Comparison of ENCODE assay signal across 25 cellular contexts in the genomic region with DNA sequence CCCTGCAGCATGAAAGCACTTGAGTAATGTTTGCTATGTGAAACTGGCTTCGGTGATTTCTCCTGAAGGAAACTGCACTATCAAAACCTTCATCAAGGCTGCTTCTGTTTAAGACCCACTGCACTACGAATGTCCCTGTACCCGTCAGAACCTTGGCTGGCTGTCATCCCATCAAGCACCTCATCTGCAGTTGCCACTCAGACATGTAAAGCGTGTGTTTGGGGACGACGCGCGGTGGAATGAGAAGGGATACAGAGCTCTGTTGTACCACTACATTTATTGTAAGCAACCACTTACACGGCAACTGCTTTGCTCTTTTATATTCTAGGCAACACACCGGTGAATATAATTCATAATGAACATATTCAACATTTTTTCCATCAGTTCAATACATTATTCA.
DNase-seq lines count a peak whose midpoint lies in the region; ATAC-seq lines count a peak whose summit lies in the region.
"Had no signal": no experiment of that assay in that cellular context is flagged by ENCODE, and none has a peak within 500 bp of the region (broad histone marks: within the 10 kb centered on the region; RNA-seq: fewer than 3 reads in every experiment).

No MANE protein-coding gene starts in this region.

- H3K4me3 Mint-ChIP-seq in activated CD8-positive, alpha-beta T cell treated with anti-CD3 and anti-CD28 coated beads, Interleukin-2, amount 10 ng/mL, durations not matched to agents 7 days and 5 days, result no peak overlapping the region
- H3K4me3 Mint-ChIP-seq: activated CD8-positive, alpha-beta T cell treated with anti-CD3 and anti-CD28 coated beads for 36 hours; activated naive CD8-positive, alpha-beta T cell treated with anti-CD3 and anti-CD28 coated beads for 36 hours; natural killer cell; T-cell had no signal

- no peaks in the 10 kb centered on the region for H3K9me3 Mint-ChIP-seq in activated CD8-positive, alpha-beta T cell treated with anti-CD3 and anti-CD28 coated beads, Interleukin-2, amount 10 ng/mL, durations not matched to agents 7 days and 5 days (ENCODE audit: insufficient read depth)
- H3K9me3 Mint-ChIP-seq: activated CD8-positive, alpha-beta T cell treated with anti-CD3 and anti-CD28 coated beads for 36 hours; activated naive CD8-positive, alpha-beta T cell treated with anti-CD3 and anti-CD28 coated beads for 36 hours; natural killer cell; T-cell had no signal

- H3K27me3 Mint-ChIP-seq in activated CD8-positive, alpha-beta T cell treated with anti-CD3 and anti-CD28 coated beads, Interleukin-2, amount 10 ng/mL, durations not matched to agents 7 days and 5 days (ENCODE audit: low read depth), result no peaks in the 10 kb centered on the region
- H3K27me3 Mint-ChIP-seq: activated CD8-positive, alpha-beta T cell treated with anti-CD3 and anti-CD28 coated beads for 36 hours; activated naive CD8-positive, alpha-beta T cell treated with anti-CD3 and anti-CD28 coated beads for 36 hours; T-cell had no signal

- peak overlapping the region; percentile 0 for H3K4me3 ChIP-seq in endocrine pancreas (ENCODE audit: control insufficient read depth, insufficient read depth, low read length)
- H3K4me3 ChIP-seq: ascending aorta, spleen, upper lobe of left lung had no signal

- POLR2A ChIA-PET in activated CD8-positive, alpha-beta T cell treated with anti-CD3 and anti-CD28 coated beads, Interleukin-2, amount 10 ng/mL, durations not matched to agents 7 days and 5 days (lab: Charles Lee), result no interaction called here

- no peaks in the 10 kb centered on the region for H3K36me3 ChIP-seq in endocrine pancreas (ENCODE audit: control insufficient read depth, insufficient read depth, low read length)
- H3K36me3 ChIP-seq: ascending aorta, spleen, upper lobe of left lung had no signal

- H3K36me3 Mint-ChIP-seq in activated CD8-positive, alpha-beta T cell treated with anti-CD3 and anti-CD28 coated beads, Interleukin-2, amount 10 ng/mL, durations not matched to agents 7 days and 5 days (ENCODE audit: low read depth), result no peaks in the 10 kb centered on the region
- H3K36me3 Mint-ChIP-seq: activated naive CD8-positive, alpha-beta T cell treated with anti-CD3 and anti-CD28 coated beads for 36 hours; natural killer cell had no signal

- H3K9ac ChIP-seq in endocrine pancreas (ENCODE audit: control insufficient read depth, insufficient read depth, low read length), result no peak overlapping the region

- no peak for ATAC-seq in HG03571 (IDR thresholded peaks at IDR 0.05; ENCODE audit: unreplicated experiment)
- ATAC-seq in activated CD8-positive, alpha-beta T cell treated with anti-CD3 and anti-CD28 coated beads, Interleukin-2, amount 10 ng/mL, durations not matched to agents 7 days and 5 days, result no peak
- ATAC-seq: activated CD8-positive, alpha-beta T cell treated with anti-CD3 and anti-CD28 coated beads for 36 hours; natural killer cell; T-cell had no signal

- no peaks in the 10 kb centered on the region for H3K9me3 ChIP-seq in endocrine pancreas (ENCODE audit: control insufficient read depth, low read length)
- H3K9me3 ChIP-seq: ascending aorta, spleen, upper lobe of left lung had no signal

- H3K27ac Mint-ChIP-seq in activated CD8-positive, alpha-beta T cell treated with anti-CD3 and anti-CD28 coated beads, Interleukin-2, amount 10 ng/mL, durations not matched to agents 7 days and 5 days, result no peak overlapping the region
- H3K27ac Mint-ChIP-seq: activated CD8-positive, alpha-beta T cell treated with anti-CD3 and anti-CD28 coated beads for 36 hours; activated naive CD8-positive, alpha-beta T cell treated with anti-CD3 and anti-CD28 coated beads for 36 hours; natural killer cell; T-cell had no signal

- no peaks in the 10 kb centered on the region for H3K4me1 Mint-ChIP-seq in activated CD8-positive, alpha-beta T cell treated with anti-CD3 and anti-CD28 coated beads, Interleukin-2, amount 10 ng/mL, durations not matched to agents 7 days and 5 days (ENCODE audit: low read depth)
- H3K4me1 Mint-ChIP-seq: natural killer cell had no signal

- CTCF ChIA-PET in activated CD8-positive, alpha-beta T cell treated with anti-CD3 and anti-CD28 coated beads, Interleukin-2, amount 10 ng/mL, durations not matched to agents 7 days and 5 days (lab: Charles Lee), result interaction anchor here (1.2 to 1.7 kb wide), 2 partner anchors 23 to 58 kb away, joined by 4 read pairs; no protein-coding TSS in a partner anchor

- no peaks in the 10 kb centered on the region for H3K27me3 ChIP-seq in endocrine pancreas (ENCODE audit: control insufficient read depth, insufficient read depth, low read length)
- H3K27me3 ChIP-seq: ascending aorta, spleen, upper lobe of left lung had no signal

- in situ Hi-C loops in G401 (cut with HindIII; ENCODE audit: low sequenced_read_pairs), result no loop called here

- H3K4me1 ChIP-seq in endocrine pancreas (ENCODE audit: control insufficient read depth, insufficient read depth, low read length), result peaks cover 3% of the 10 kb centered on the region

- DNase-seq in G401 (ENCODE audit: low spot score) (peak; percentile 45), NCI-H526 (lab: John Stamatoyannopoulos, UW) (peak; percentile 38 to 70), putamen (ENCODE audit: low spot score) (peak; percentile 24), activated T-cell treated with anti-CD3 and anti-CD28 coated beads for 4 hours (no peak), NCI-H1930 (lab: John Stamatoyannopoulos, UW) (no peak)
- no peak for DNase-seq in activated CD8-positive, alpha-beta T cell treated with anti-CD3 and anti-CD28 coated beads, Interleukin-2, amount 10 ng/mL, durations not matched to agents 7 days and 5 days
- DNase-seq: ACHN; activated CD4-positive, CD25-positive, alpha-beta regulatory T cell treated with anti-CD3 and anti-CD28 coated beads, Interleukin-2, amount 50 U/mL, for 72 hours; activated CD8-positive, alpha-beta T cell treated with anti-CD3 and anti-CD28 coated beads for 36 hours; activated effector memory CD4-positive, alpha-beta T cell treated with anti-CD3 and anti-CD28 coated beads, Interleukin-2, amount 50 U/mL, for 16 hours; activated naive CD8-positive, alpha-beta T cell treated with anti-CD3 and anti-CD28 coated beads for 36 hours; cerebellar nuclear complex; COR-L47; DMS53; Kasumi-1; MV-4-11; natural killer cell; NCI-H1694 treated with DMSO at 0.1 percent for 48 hours; NCI-H69; spleen; T-cell; upper lobe of left lung had no signal

Comparison
In these comparisons a context has a peak if more than half of its experiments do, and no peak if none do; other contexts are left out.
1. DNase-seq: peak in G401 (single experiment), NCI-H526 (2 of 2) and putamen (single experiment); none in activated T-cell treated with anti-CD3 and anti-CD28 coated beads for 4 hours (single experiment), activated CD8-positive, alpha-beta T cell treated with anti-CD3 and anti-CD28 coated beads, Interleukin-2, amount 10 ng/mL, durations not matched to agents 7 days and 5 days (single experiment) and NCI-H1930 (0 of 2).